In genomic region chr1:115655916-115656315, GRCh38 we compare ENCODE assay signal across 18 cellular contexts. TPM values are rescaled to one million over a fixed set of nuclear protein-coding genes. Genes with fewer than 3 reads are reported as not detected.
DNase-seq lines count a peak whose midpoint lies in the region; ATAC-seq and TF ChIP-seq lines count a peak whose summit lies in the region.
"Had no signal": no experiment of that assay in that cellular context is flagged by ENCODE, and none has a peak within 500 bp of the region (broad histone marks: within the 10 kb centered on the region; RNA-seq: fewer than 3 reads in every experiment).

No MANE protein-coding gene starts in this region.

- WGBS in suprapubic skin = 58% methylated on average over 4 of the region's 4 CpGs
- 98% methylated on average over 4 of the region's 4 CpGs for WGBS in SK-N-SH (ENCODE audit: low lambda C conversion rate)

- no peak overlapping the region for H3K27ac Mint-ChIP-seq in T-helper 2 cell treated with Interferon-gamma antibody and Interleukin-4, amounts not matched to agents 5 μg/mL and 100 μg/mL, for 36 hours

- H3K4me3 Mint-ChIP-seq in T-helper 2 cell treated with Interferon-gamma antibody and Interleukin-4, amounts not matched to agents 5 μg/mL and 100 μg/mL, for 36 hours = peak overlapping the region; percentile 40

- H3K27ac ChIP-seq in VCaP (peak overlapping the region; percentile 35), suprapubic skin (peak overlapping the region; percentile 68), SK-N-SH (ENCODE audit: low read depth in 2 of 2, low read length in 1 of 2) (no peak overlapping the region), dorsolateral prefrontal cortex (no peak overlapping the region)
- H3K27ac ChIP-seq: 22Rv1, Peyer's patch had no signal

- peaks cover 22% of the 10 kb centered on the region for H3K79me2 ChIP-seq in SK-N-SH (ENCODE audit: insufficient read depth)

- DNase-seq in T-helper 2 cell treated with Interferon-gamma antibody and Interleukin-4, amounts not matched to agents 5 μg/mL and 100 μg/mL, for 36 hours (ENCODE audit: low spot score) = no peak
- no peak for DNase-seq in T-helper 2 cell
- no peak for DNase-seq in suprapubic skin (ENCODE audit: low spot score in 2 of 2)
- no peak for DNase-seq in SK-N-SH
- DNase-seq in dorsolateral prefrontal cortex = no peak
- DNase-seq: COR-L47, DMS153, H7, NCI-H1436, NCI-H2029 treated with DMSO at 0.1 percent for 48 hours, NCI-H510A, NCI-H82, Peyer's patch, SHP77 treated with DMSO at 0.1 percent for 48 hours had no signal

- peaks cover 28% of the 10 kb centered on the region for H3K36me3 ChIP-seq in suprapubic skin
- H3K36me3 ChIP-seq in SK-N-SH (replicated peaks in 1 of 2; ENCODE audit: control insufficient read depth in 1 of 2, insufficient read depth in 2 of 2, low read length in 1 of 2) = peaks cover 27 to 30% of the 10 kb centered on the region in 2 experiments

- POLR2A ChIA-PET in SK-N-SH (lab: Yijun Ruan, JAX) = no interaction called here

- no peak overlapping the region for H3K4me3 ChIP-seq in suprapubic skin
- no peak overlapping the region for H3K4me3 ChIP-seq in SK-N-SH (ENCODE audit: low read depth in 2 of 2, low read length in 1 of 2)
- no peak overlapping the region for H3K4me3 ChIP-seq in dorsolateral prefrontal cortex
- H3K4me3 ChIP-seq: Peyer's patch had no signal

- no peak for TF ChIP-seq POLR2A in suprapubic skin (IDR thresholded peaks at IDR 0.05)

- H2AFZ ChIP-seq in SK-N-SH (ENCODE audit: low read depth) = no peak overlapping the region

- H3K27me3 Mint-ChIP-seq in T-helper 2 cell treated with Interferon-gamma antibody and Interleukin-4, amounts not matched to agents 5 μg/mL and 100 μg/mL, for 36 hours (ENCODE audit: low read depth) = no peaks in the 10 kb centered on the region

- TF ChIP-seq CTCF in VCaP (conservative IDR thresholded peaks at IDR 0.05) = no peak
- TF ChIP-seq CTCF in suprapubic skin (IDR thresholded peaks at IDR 0.05) = no peak
- no peak for TF ChIP-seq CTCF in SK-N-SH (IDR thresholded peaks at IDR 0.05)
- no peak for TF ChIP-seq CTCF in dorsolateral prefrontal cortex (IDR thresholded peaks at IDR 0.05 in 54 of 56, conservative IDR thresholded peaks at IDR 0.05 in 2 of 56; ENCODE audit: low read depth in 1 of 56, partially characterized antibody in 56 of 56)

- no peak overlapping the region for H3K4me2 ChIP-seq in SK-N-SH

- CTCF ChIA-PET in SK-N-SH (lab: Yijun Ruan, JAX) = interaction anchor here (1.0 to 1.2 kb wide), 2 partner anchors 8 to 60 kb away, joined by 4 read pairs; no protein-coding TSS in a partner anchor

- no peaks in the 10 kb centered on the region for H3F3A ChIP-seq in SK-N-SH (replicated peaks; ENCODE audit: insufficient read depth)

- peaks cover 31% of the 10 kb centered on the region for H3K4me1 ChIP-seq in suprapubic skin
- H3K4me1 ChIP-seq in SK-N-SH (ENCODE audit: control insufficient read depth in 1 of 2, insufficient read depth in 2 of 2, low read depth in 1 of 2, low read length in 1 of 2) = peaks cover 0 to 28% of the 10 kb centered on the region in 2 experiments; a peak in 1 of 4 replicates

- ATAC-seq in esophagus mucosa = peak; percentile 67
- no peak for ATAC-seq in activated CD4-positive, CD25-positive, alpha-beta regulatory T cell treated with anti-CD3 and anti-CD28 coated beads, Interleukin-2, amount 50 U/mL, for 24 hours

- no peak overlapping the region for H3K9ac ChIP-seq in SK-N-SH

- no peaks in the 10 kb centered on the region for H3K9me3 Mint-ChIP-seq in T-helper 2 cell treated with Interferon-gamma antibody and Interleukin-4, amounts not matched to agents 5 μg/mL and 100 μg/mL, for 36 hours

- 0 out of 2 replicates have a peak, but pooled peaks cover 3% of the 10 kb centered on the region for H4K20me1 ChIP-seq in SK-N-SH (ENCODE audit: insufficient read depth)

- no peak for TF ChIP-seq RAD21 in SK-N-SH (IDR thresholded peaks at IDR 0.05; ENCODE audit: low read length)

- no peaks in the 10 kb centered on the region for H3K9me2 ChIP-seq in SK-N-SH

- intact Hi-C loops in dorsolateral prefrontal cortex (cut with DNase I) = no loop called here

- peaks cover 31% of the 10 kb centered on the region for H3K4me1 Mint-ChIP-seq in T-helper 2 cell treated with Interferon-gamma antibody and Interleukin-4, amounts not matched to agents 5 μg/mL and 100 μg/mL, for 36 hours (ENCODE audit: low read depth)

- H3K36me3 Mint-ChIP-seq in T-helper 2 cell treated with Interferon-gamma antibody and Interleukin-4, amounts not matched to agents 5 μg/mL and 100 μg/mL, for 36 hours (ENCODE audit: low read depth) = peaks cover 52% of the 10 kb centered on the region

- no peaks in the 10 kb centered on the region for H3K9me3 ChIP-seq in suprapubic skin
- no peaks in the 10 kb centered on the region for H3K9me3 ChIP-seq in SK-N-SH
- H3K9me3 ChIP-seq: Peyer's patch had no signal

- H3K27me3 ChIP-seq in suprapubic skin (no peaks in the 10 kb centered on the region), SK-N-SH (ENCODE audit: insufficient read depth) (no peaks in the 10 kb centered on the region), dorsolateral prefrontal cortex (no peaks in the 10 kb centered on the region)
- H3K27me3 ChIP-seq: Peyer's patch had no signal

- no peak for TF ChIP-seq EP300 in suprapubic skin (IDR thresholded peaks at IDR 0.05)
- TF ChIP-seq EP300 in SK-N-SH (IDR thresholded peaks at IDR 0.05; ENCODE audit: borderline replicate concordance in 1 of 2, low read depth in 1 of 2, low read length in 1 of 2) = no peak

TF ChIP-seq in SK-N-SH, 30 proteins besides CTCF, POLR2A, EP300 and RAD21:
- no peak for TF ChIP-seq SIN3A (IDR thresholded peaks at IDR 0.05; ENCODE audit: borderline replicate concordance, low read depth, low read length)
- no peak for TF ChIP-seq FOXJ3 (CRISPR knock-in tag; IDR thresholded peaks at IDR 0.05)

RNA-seq across cellular contexts. Expression of gene VANGL1, which starts 14.1 kb away (rescaled TPM):
- total RNA-seq in esophagus mucosa (15.5 TPM), suprapubic skin (10 to 100 TPM; 17.7 to 33.6 (median 26.2) TPM), dorsolateral prefrontal cortex (1 to 10 TPM in 113 of 120 experiments, under 1 TPM in 7; 0.59 to 4.4 (median 1.9) TPM)
- 5.4 TPM in 2 replicates for polyA plus RNA-seq in SK-N-SH (2012; rRNA removed)
- 5.6 and 6.6 TPM in 2 replicates for polyA plus RNA-seq in SK-N-SH (2012; cell fraction: cytosol; rRNA removed)
- 2.3 and 4.9 TPM in 2 replicates for polyA plus RNA-seq in SK-N-SH (2012; cell fraction: nucleus; rRNA removed)

Comparison
In these comparisons a context has a peak if more than half of its experiments do, and no peak if none do; other contexts are left out.
1. H3K27ac ChIP-seq: peak in VCaP (single experiment) and suprapubic skin (single experiment); none in SK-N-SH (0 of 2) and dorsolateral prefrontal cortex (0 of 59).